12 cellular contexts compared by ENCODE assay signal in the genomic region with DNA sequence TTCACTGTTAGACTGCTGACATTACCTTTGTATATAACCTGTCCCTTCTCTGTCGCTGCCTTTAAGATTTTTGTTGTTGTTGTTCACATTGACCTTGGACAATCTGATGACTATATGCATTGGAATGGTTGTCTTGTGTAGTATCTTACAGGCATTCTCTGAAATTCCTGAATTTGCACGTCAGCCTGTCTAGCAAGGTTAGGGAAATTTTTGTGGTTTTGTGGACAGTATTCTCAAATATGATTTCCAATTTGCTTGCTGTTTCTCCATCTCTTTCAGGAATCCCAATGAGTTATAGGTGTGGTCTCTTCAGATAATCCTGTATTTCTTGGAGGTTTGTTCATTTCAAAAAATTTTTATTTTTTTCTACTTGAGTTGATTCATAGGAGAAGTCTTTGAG.
DNase-seq lines count a peak whose midpoint lies in the region; ATAC-seq, FAIRE-seq and TF ChIP-seq lines count a peak whose summit lies in the region.
"Had no signal": no experiment of that assay in that cellular context is flagged by ENCODE, and none has a peak within 500 bp of the region (broad histone marks: within the 10 kb centered on the region; RNA-seq: fewer than 3 reads in every experiment).

No MANE protein-coding gene starts in this region.

- no peak overlapping the region for H3K4me3 ChIP-seq in fibroblast of pulmonary artery (replicated peaks; ENCODE audit: low read depth, low read length)
- H3K4me3 ChIP-seq: testis had no signal

- FAIRE-seq in urothelium cell line (lab: Jason Lieb, UNC): peak; percentile 27
- FAIRE-seq: frontal cortex, small intestine had no signal

- peak; percentile 95 for ATAC-seq in SK-N-SH treated with all-trans-retinoic acid at 6 μM for 48 hours

- DNase-seq in HCEC 1CT (peak; percentile 97), fibroblast of pulmonary artery (ENCODE audit: low read depth) (peak; percentile 87), urothelium cell line (ENCODE audit: low spot score) (peak; percentile 57), DMS153 (lab: John Stamatoyannopoulos, UW) (no peak), NCI-H510A treated with DMSO at 0.1 percent for 48 hours (lab: John Stamatoyannopoulos, UW) (no peak)
- no peak for DNase-seq in effector CD8-positive, alpha-beta T cell (lab: John Stamatoyannopoulos, UW)
- DNase-seq: activated CD4-positive, alpha-beta T cell treated with anti-CD3 and anti-CD28 coated beads, Interleukin-2, amount 50 U/mL, for 4 hours; small intestine; T-helper 2 cell; testis had no signal

- no peak for TF ChIP-seq CTCF in fibroblast of pulmonary artery (IDR thresholded peaks at IDR 0.05; ENCODE audit: low read length, missing control alignments)

TF ChIP-seq in SK-N-SH treated with all-trans-retinoic acid at 6 μM for 48 hours, 23 proteins besides CTCF, POLR2A, EP300 and RAD21:
- TF ChIP-seq ISL1 (CRISPR knock-in tag; IDR thresholded peaks at IDR 0.05) (peak; percentile 72), ESRRG (CRISPR knock-in tag; IDR thresholded peaks at IDR 0.05) (no peak), PPARA (CRISPR knock-in tag; IDR thresholded peaks at IDR 0.05; ENCODE audit: borderline replicate concordance) (no peak), TOX (CRISPR knock-in tag; IDR thresholded peaks at IDR 0.05; ENCODE audit: borderline replicate concordance) (peak; percentile 18; the same call in 1 of the 2 replicates)
- TF ChIP-seq, protein P1, sequence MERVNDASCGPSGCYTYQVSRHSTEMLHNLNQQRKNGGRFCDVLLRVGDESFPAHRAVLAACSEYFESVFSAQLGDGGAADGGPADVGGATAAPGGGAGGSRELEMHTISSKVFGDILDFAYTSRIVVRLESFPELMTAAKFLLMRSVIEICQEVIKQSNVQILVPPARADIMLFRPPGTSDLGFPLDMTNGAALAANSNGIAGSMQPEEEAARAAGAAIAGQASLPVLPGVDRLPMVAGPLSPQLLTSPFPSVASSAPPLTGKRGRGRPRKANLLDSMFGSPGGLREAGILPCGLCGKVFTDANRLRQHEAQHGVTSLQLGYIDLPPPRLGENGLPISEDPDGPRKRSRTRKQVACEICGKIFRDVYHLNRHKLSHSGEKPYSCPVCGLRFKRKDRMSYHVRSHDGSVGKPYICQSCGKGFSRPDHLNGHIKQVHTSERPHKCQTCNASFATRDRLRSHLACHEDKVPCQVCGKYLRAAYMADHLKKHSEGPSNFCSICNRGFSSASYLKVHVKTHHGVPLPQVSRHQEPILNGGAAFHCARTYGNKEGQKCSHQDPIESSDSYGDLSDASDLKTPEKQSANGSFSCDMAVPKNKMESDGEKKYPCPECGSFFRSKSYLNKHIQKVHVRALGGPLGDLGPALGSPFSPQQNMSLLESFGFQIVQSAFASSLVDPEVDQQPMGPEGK (CRISPR knock-in tag; IDR thresholded peaks at IDR 0.05; ENCODE audit: borderline replicate concordance): peak; percentile 76; the same call in 1 of the 2 replicates

Comparison
In these comparisons a context has a peak if more than half of its experiments do, and no peak if none do; other contexts are left out.
1. DNase-seq: peak in HCEC 1CT (single experiment), fibroblast of pulmonary artery (single experiment) and urothelium cell line (single experiment); none in effector CD8-positive, alpha-beta T cell (single experiment), DMS153 (single experiment) and NCI-H510A treated with DMSO at 0.1 percent for 48 hours (single experiment).